In genomic region chr11:99257131-99257530, GRCh38 we compare ENCODE assay signal across 27 cellular contexts.
DNase-seq lines count a peak whose midpoint lies in the region; ATAC-seq and TF ChIP-seq lines count a peak whose summit lies in the region.
"Had no signal": no experiment of that assay in that cellular context is flagged by ENCODE, and none has a peak within 500 bp of the region (broad histone marks: within the 10 kb centered on the region; RNA-seq: fewer than 3 reads in every experiment).

No MANE protein-coding gene starts in this region.

- no peaks in the 10 kb centered on the region; the same call in 1 of the 2 replicates for H3K9me3 ChIP-seq in PC-3 (ENCODE audit: low read length)
- H3K9me3 ChIP-seq: thoracic aorta had no signal

- no peak overlapping the region for H3K27ac ChIP-seq in PC-3 (ENCODE audit: low read length)
- H3K27ac ChIP-seq: brain microvascular endothelial cell, KMS-11, thoracic aorta, WERI-Rb-1 had no signal

- no peaks in the 10 kb centered on the region for H3K9me2 ChIP-seq in PC-3 (replicated peaks; ENCODE audit: low read length)

- POLR2A ChIA-PET in PC-3 (lab: Charles Lee; ENCODE audit: unreplicated experiment) = no interaction called here

- H3K4me1 ChIP-seq in PC-3 (ENCODE audit: insufficient read depth, low read length) = no peaks in the 10 kb centered on the region

- no peak overlapping the region for H2AFZ ChIP-seq in PC-3 (ENCODE audit: low read length)
- H2AFZ ChIP-seq: GM23338 had no signal

- H3K4me1 Mint-ChIP-seq in stimulated activated naive CD8-positive, alpha-beta T cell treated with anti-CD3 and anti-CD28 coated beads, Interleukin-15, amount 100 ng/mL, for 72 hours = no peaks in the 10 kb centered on the region
- H3K4me1 Mint-ChIP-seq: activated naive CD8-positive, alpha-beta T cell treated with anti-CD3 and anti-CD28 coated beads, Interleukin-2, amount 50 U/mL, for 24 hours; CD4-positive, CD25-positive, alpha-beta regulatory T cell; GM23338; nephron; stimulated activated naive B cell treated with anti-CD40 and anti-IgM and Interleukin-4, amounts not matched to agents 10 μg/mL and 1 μg/mL and 100 μg/mL, for 72 hours had no signal

- H3K4me3 ChIP-seq in LNCaP clone FGC (ENCODE audit: low read depth, low read length) (no peak overlapping the region), PC-3 (ENCODE audit: low read length) (no peak overlapping the region)
- H3K4me3 ChIP-seq: GM12878, GM23338, thoracic aorta had no signal

- CTCF ChIA-PET in PC-3 (lab: Charles Lee) = no interaction called here

- peaks cover 0 to 7% of the 10 kb centered on the region in 2 donors for H3K9me3 Mint-ChIP-seq in stimulated activated naive CD8-positive, alpha-beta T cell treated with anti-CD3 and anti-CD28 coated beads, Interleukin-15, amount 100 ng/mL, for 72 hours
- H3K9me3 Mint-ChIP-seq: GM23338; nephron; stimulated activated naive B cell treated with anti-CD40 and anti-IgM and Interleukin-4, amounts not matched to agents 10 μg/mL and 1 μg/mL and 100 μg/mL, for 72 hours had no signal

- no peak for TF ChIP-seq CTCF in LNCaP clone FGC (IDR thresholded peaks at IDR 0.05; ENCODE audit: control insufficient read depth, extremely low read depth, insufficient read depth)
- TF ChIP-seq CTCF in PC-3 (conservative IDR thresholded peaks at IDR 0.05; ENCODE audit: low read depth, low read length) = no peak

- H3K27me3 Mint-ChIP-seq in stimulated activated naive CD8-positive, alpha-beta T cell treated with anti-CD3 and anti-CD28 coated beads, Interleukin-15, amount 100 ng/mL, for 72 hours = no peaks in the 10 kb centered on the region
- H3K27me3 Mint-ChIP-seq: activated naive CD8-positive, alpha-beta T cell treated with anti-CD3 and anti-CD28 coated beads, Interleukin-2, amount 50 U/mL, for 24 hours; CD4-positive, CD25-positive, alpha-beta regulatory T cell; stimulated activated naive B cell treated with anti-CD40 and anti-IgM and Interleukin-4, amounts not matched to agents 10 μg/mL and 1 μg/mL and 100 μg/mL, for 72 hours had no signal

- H3K4me3 Mint-ChIP-seq in stimulated activated naive CD8-positive, alpha-beta T cell treated with anti-CD3 and anti-CD28 coated beads, Interleukin-15, amount 100 ng/mL, for 72 hours = no peak overlapping the region
- H3K4me3 Mint-ChIP-seq: activated naive CD8-positive, alpha-beta T cell treated with anti-CD3 and anti-CD28 coated beads, Interleukin-2, amount 50 U/mL, for 24 hours; CD4-positive, CD25-positive, alpha-beta regulatory T cell; GM23338; nephron; stimulated activated naive B cell treated with anti-CD40 and anti-IgM and Interleukin-4, amounts not matched to agents 10 μg/mL and 1 μg/mL and 100 μg/mL, for 72 hours had no signal

- H3K27me3 ChIP-seq in PC-3 (ENCODE audit: low read length) = no peaks in the 10 kb centered on the region
- H3K27me3 ChIP-seq: brain microvascular endothelial cell had no signal

- no TSS peak for BruUV-seq in PC-3 (replicated peaks; lab: Mats Ljungman, UMichigan)

- no peak overlapping the region for H3K27ac Mint-ChIP-seq in stimulated activated naive CD8-positive, alpha-beta T cell treated with anti-CD3 and anti-CD28 coated beads, Interleukin-15, amount 100 ng/mL, for 72 hours
- H3K27ac Mint-ChIP-seq: activated naive CD8-positive, alpha-beta T cell treated with anti-CD3 and anti-CD28 coated beads, Interleukin-2, amount 50 U/mL, for 24 hours; CD4-positive, CD25-positive, alpha-beta regulatory T cell; GM23338; nephron; stimulated activated naive B cell treated with anti-CD40 and anti-IgM and Interleukin-4, amounts not matched to agents 10 μg/mL and 1 μg/mL and 100 μg/mL, for 72 hours had no signal

- H3K9ac ChIP-seq in PC-3 (ENCODE audit: low read length) = no peak overlapping the region
- H3K9ac ChIP-seq: KMS-11 had no signal

- H3K36me3 ChIP-seq in PC-3 (ENCODE audit: low read depth, low read length) = no peaks in the 10 kb centered on the region
- H3K36me3 ChIP-seq: brain microvascular endothelial cell, thoracic aorta, WERI-Rb-1 had no signal

- no peaks in the 10 kb centered on the region for H3K79me2 ChIP-seq in PC-3 (ENCODE audit: low read length)

- peak; percentile 74 to 76 for DNase-seq in AML-193 (lab: John Stamatoyannopoulos, UW)
- DNase-seq in LNCaP clone FGC (ENCODE audit: low read depth) = peak; percentile 47
- DNase-seq in PC-3 = peak; percentile 54
- DNase-seq in iris pigment epithelial cell (ENCODE audit: low read depth) = peak; percentile 73
- no peak for DNase-seq in NCI-H1105 (lab: John Stamatoyannopoulos, UW)
- no peak for DNase-seq in cerebellar cortex (ENCODE audit: low spot score)
- DNase-seq in stimulated activated naive CD8-positive, alpha-beta T cell treated with anti-CD3 and anti-CD28 coated beads, Interleukin-15, amount 100 ng/mL, for 72 hours = no peak
- DNase-seq: activated CD4-positive, alpha-beta T cell treated with anti-CD3 and anti-CD28 coated beads, Interleukin-2, amount 50 U/mL, for 4 hours; activated effector memory CD4-positive, alpha-beta T cell treated with anti-CD3 and anti-CD28 coated beads, Interleukin-2, amount 50 U/mL, for 16 hours; activated naive CD8-positive, alpha-beta T cell treated with anti-CD3 and anti-CD28 coated beads, Interleukin-2, amount 50 U/mL, for 24 hours; brain microvascular endothelial cell; CD4-positive, CD25-positive, alpha-beta regulatory T cell; kidney glomerular epithelial cell; NCI-H1417 treated with DMSO at 0.1 percent for 48 hours; NCI-H2107; NCI-H526; posterior cingulate gyrus; Right ventricle myocardium superior; stimulated activated CD4-positive, alpha-beta T cell treated with anti-CD3 and anti-CD28 coated beads, Interleukin-1b, Interleukin-23, amount 100 ng/mL, for 48 hours; stimulated activated naive B cell treated with anti-CD40 and anti-IgM and Interleukin-4, amounts not matched to agents 10 μg/mL and 1 μg/mL and 100 μg/mL, for 72 hours; WERI-Rb-1 had no signal

- no peak overlapping the region for H3K4me2 ChIP-seq in PC-3 (ENCODE audit: low read length)
- H3K4me2 ChIP-seq: GM23338, KMS-11 had no signal

- no peaks in the 10 kb centered on the region for H4K20me1 ChIP-seq in PC-3 (ENCODE audit: low read length)

- intact Hi-C loops in PC-3 (cut with micrococcal nuclease) = no loop called here

- ATAC-seq in PC-3 (peak; percentile 71), HG03469 (IDR thresholded peaks at IDR 0.05; ENCODE audit: unreplicated experiment) (no peak)
- ATAC-seq in stimulated activated naive CD8-positive, alpha-beta T cell treated with anti-CD3 and anti-CD28 coated beads, Interleukin-15, amount 100 ng/mL, for 72 hours = no peak
- ATAC-seq: activated naive CD8-positive, alpha-beta T cell treated with anti-CD3 and anti-CD28 coated beads, Interleukin-2, amount 50 U/mL, for 24 hours; GM12878; GM23338; stimulated activated naive B cell treated with anti-CD40 and anti-IgM and Interleukin-4, amounts not matched to agents 10 μg/mL and 1 μg/mL and 100 μg/mL, for 72 hours had no signal

- H3F3A ChIP-seq in PC-3 (ENCODE audit: low read length, unreplicated experiment) = no peaks in the 10 kb centered on the region

Comparison
In these comparisons a context has a peak if more than half of its experiments do, and no peak if none do; other contexts are left out.
1. DNase-seq: peak in AML-193 (2 of 2), LNCaP clone FGC (single experiment), PC-3 (single experiment) and iris pigment epithelial cell (single experiment); none in NCI-H1105 (single experiment), cerebellar cortex (single experiment) and stimulated activated naive CD8-positive, alpha-beta T cell treated with anti-CD3 and anti-CD28 coated beads, Interleukin-15, amount 100 ng/mL, for 72 hours (0 of 2).